Comparison of ENCODE assay signal across 19 cellular contexts in genomic region chr2:177395594-177395993, GRCh38.
"Had no signal": no experiment of that assay in that cellular context is flagged by ENCODE, and none has a peak within 500 bp of the region (broad histone marks: within the 10 kb centered on the region; RNA-seq: fewer than 3 reads in every experiment).

No MANE protein-coding gene starts in this region.

- H3K4me3 ChIP-seq: esophagus muscularis mucosa, lung had no signal

- H3K4me3 Mint-ChIP-seq: activated CD4-positive, alpha-beta memory T cell treated with anti-CD3 and anti-CD28 coated beads, Interleukin-2, amount 10 ng/mL, durations not matched to agents 7 days and 5 days; activated CD4-positive, alpha-beta T cell treated with anti-CD3 and anti-CD28 coated beads for 36 hours; naive B cell had no signal

- H3K27me3 Mint-ChIP-seq: activated CD4-positive, alpha-beta memory T cell treated with anti-CD3 and anti-CD28 coated beads, Interleukin-2, amount 10 ng/mL, durations not matched to agents 7 days and 5 days; activated CD4-positive, alpha-beta T cell treated with anti-CD3 and anti-CD28 coated beads for 36 hours; activated naive CD8-positive, alpha-beta T cell treated with anti-CD3 and anti-CD28 coated beads for 36 hours; naive B cell had no signal

- H3K36me3 Mint-ChIP-seq: immature natural killer cell had no signal

- H3K36me3 ChIP-seq: brain microvascular endothelial cell, esophagus muscularis mucosa had no signal

- H3K9me3 Mint-ChIP-seq: activated CD4-positive, alpha-beta memory T cell treated with anti-CD3 and anti-CD28 coated beads, Interleukin-2, amount 10 ng/mL, durations not matched to agents 7 days and 5 days; activated naive CD8-positive, alpha-beta T cell treated with anti-CD3 and anti-CD28 coated beads for 36 hours; immature natural killer cell; naive B cell had no signal

- DNase-seq: activated CD4-positive, alpha-beta memory T cell treated with anti-CD3 and anti-CD28 coated beads, Interleukin-2, amount 10 ng/mL, durations not matched to agents 7 days and 5 days; activated CD4-positive, alpha-beta T cell treated with anti-CD3 and anti-CD28 coated beads for 36 hours; activated gamma-delta T cell treated with Interleukin-2 at 50 U/mL for 16 hours; activated naive CD8-positive, alpha-beta T cell treated with anti-CD3 and anti-CD28 coated beads for 36 hours; activated T-cell treated with anti-CD3 and anti-CD28 coated beads, Interleukin-2, amount 50 U/mL, for 48 hours; brain microvascular endothelial cell; cerebellar nuclear complex; glutamatergic neuron; immature natural killer cell; midbrain; naive B cell; retina; small intestine; stimulated activated CD4-positive, alpha-beta T cell treated with anti-CD3 and anti-CD28 coated beads, Interleukin-2, amount 100 ng/mL, for 24 hours; stimulated activated naive CD4-positive, alpha-beta T cell; trophoblast cell; WERI-Rb-1 had no signal

- FAIRE-seq: small intestine had no signal

- H3K9me3 ChIP-seq: esophagus muscularis mucosa had no signal

- H3K27ac Mint-ChIP-seq: activated CD4-positive, alpha-beta memory T cell treated with anti-CD3 and anti-CD28 coated beads, Interleukin-2, amount 10 ng/mL, durations not matched to agents 7 days and 5 days; activated CD4-positive, alpha-beta T cell treated with anti-CD3 and anti-CD28 coated beads for 36 hours; activated naive CD8-positive, alpha-beta T cell treated with anti-CD3 and anti-CD28 coated beads for 36 hours had no signal

- H3K27me3 ChIP-seq: brain microvascular endothelial cell, esophagus muscularis mucosa had no signal

- ATAC-seq: activated CD4-positive, alpha-beta T cell treated with anti-CD3 and anti-CD28 coated beads for 36 hours had no signal

- H3K27ac ChIP-seq: esophagus muscularis mucosa, WERI-Rb-1 had no signal
